Comparison of ENCODE assay signal across 9 cellular contexts in genomic region chr22:35540600-35541253, GRCh38. TPM values are rescaled to one million over a fixed set of nuclear protein-coding genes. Genes with fewer than 3 reads are reported as not detected.
DNase-seq lines count a peak whose midpoint lies in the region; ATAC-seq and TF ChIP-seq lines count a peak whose summit lies in the region.
"Had no signal": no experiment of that assay in that cellular context is flagged by ENCODE, and none has a peak within 500 bp of the region (broad histone marks: within the 10 kb centered on the region; RNA-seq: fewer than 3 reads in every experiment).

A gene with protein sequence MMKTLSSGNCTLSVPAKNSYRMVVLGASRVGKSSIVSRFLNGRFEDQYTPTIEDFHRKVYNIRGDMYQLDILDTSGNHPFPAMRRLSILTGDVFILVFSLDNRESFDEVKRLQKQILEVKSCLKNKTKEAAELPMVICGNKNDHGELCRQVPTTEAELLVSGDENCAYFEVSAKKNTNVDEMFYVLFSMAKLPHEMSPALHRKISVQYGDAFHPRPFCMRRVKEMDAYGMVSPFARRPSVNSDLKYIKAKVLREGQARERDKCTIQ (plus strand): TSS chr22:35540831. CDS start chr22:35546810, 5,979 bp downstream.

- ATAC-seq in activated naive CD8-positive, alpha-beta T cell treated with anti-CD3 and anti-CD28 coated beads, Interleukin-2, amount 50 U/mL, for 24 hours: peak; percentile 58
- no peak for ATAC-seq in HG02840 (IDR thresholded peaks at IDR 0.05; ENCODE audit: low FRiP score, unreplicated experiment)

- peaks cover 14% of the 10 kb centered on the region for H3K4me1 Mint-ChIP-seq in activated naive CD8-positive, alpha-beta T cell treated with anti-CD3 and anti-CD28 coated beads, Interleukin-2, amount 50 U/mL, for 24 hours

- H3K9ac ChIP-seq in skeletal muscle satellite cell (ENCODE audit: low read depth, low read length): peak within 1 kb of the TSS; percentile 40

- CTCF ChIA-PET in OCI-LY7 (lab: Charles Lee; ENCODE audit: unreplicated experiment): no interaction called here

- H3K9me3 ChIP-seq in OCI-LY7 (ENCODE audit: low read length) (no peaks in the 10 kb centered on the region), skeletal muscle satellite cell (replicated peaks; ENCODE audit: low read length) (no peaks in the 10 kb centered on the region)

- H3K4me3 ChIP-seq in OCI-LY7 (ENCODE audit: low read depth, low read length, poor library complexity, severe bottlenecking) (peak within 1 kb of the TSS; percentile 69), iPS-11a (ENCODE audit: low read depth, low read length) (peak within 1 kb of the TSS; percentile 56), skeletal muscle satellite cell (ENCODE audit: low read length) (peak within 1 kb of the TSS; percentile 72)

- DNase-seq in activated effector memory CD4-positive, alpha-beta T cell treated with anti-CD3 and anti-CD28 coated beads, Interleukin-2, amount 50 U/mL, for 16 hours: peak; percentile 82
- no peak for DNase-seq in activated effector memory CD4-positive, alpha-beta T cell treated with Interleukin-2 at 50 U/mL for 16 hours
- peak; percentile 31 for DNase-seq in OCI-LY7 (ENCODE audit: low spot score)
- peak; percentile 44 for DNase-seq in activated naive CD8-positive, alpha-beta T cell treated with anti-CD3 and anti-CD28 coated beads, Interleukin-2, amount 50 U/mL, for 24 hours
- DNase-seq in HuH-7 (ENCODE audit: low spot score): no peak

- H3K4me2 ChIP-seq in OCI-LY7 (ENCODE audit: low read length) (peak within 1 kb of the TSS; percentile 97), skeletal muscle satellite cell (ENCODE audit: low read length) (peak within 1 kb of the TSS; percentile 91)

- H3K9me2 ChIP-seq in OCI-LY7 (ENCODE audit: insufficient read depth, low read length): no peaks in the 10 kb centered on the region

- no peaks in the 10 kb centered on the region for H3K36me3 ChIP-seq in OCI-LY7 (ENCODE audit: insufficient read depth, low read length)
- H3K36me3 ChIP-seq in skeletal muscle satellite cell (ENCODE audit: insufficient read depth, low read length): no peaks in the 10 kb centered on the region

- no peak for TF ChIP-seq CTCF in OCI-LY7 (conservative IDR thresholded peaks at IDR 0.05; ENCODE audit: low read length)

- H3K27ac Mint-ChIP-seq in activated naive CD8-positive, alpha-beta T cell treated with anti-CD3 and anti-CD28 coated beads, Interleukin-2, amount 50 U/mL, for 24 hours: no peak within 1 kb of the TSS

- peak within 1 kb of the TSS; percentile 69 for H2AFZ ChIP-seq in OCI-LY7 (ENCODE audit: low read length)

- H3K27me3 Mint-ChIP-seq in activated naive CD8-positive, alpha-beta T cell treated with anti-CD3 and anti-CD28 coated beads, Interleukin-2, amount 50 U/mL, for 24 hours: peaks cover 31% of the 10 kb centered on the region

- no peaks in the 10 kb centered on the region for H3K36me3 Mint-ChIP-seq in activated naive CD8-positive, alpha-beta T cell treated with anti-CD3 and anti-CD28 coated beads, Interleukin-2, amount 50 U/mL, for 24 hours (ENCODE audit: low read depth)

- intact Hi-C loops in OCI-LY7 (cut with micrococcal nuclease; ENCODE audit: unreplicated experiment): no loop called here

- POLR2A ChIA-PET in OCI-LY7 (lab: Charles Lee): no interaction called here

- H3K27me3 ChIP-seq in skeletal muscle satellite cell (ENCODE audit: control insufficient read depth, insufficient read depth, low read length): peaks cover 35% of the 10 kb centered on the region

- no peaks in the 10 kb centered on the region for H3K9me3 Mint-ChIP-seq in activated naive CD8-positive, alpha-beta T cell treated with anti-CD3 and anti-CD28 coated beads, Interleukin-2, amount 50 U/mL, for 24 hours

- BruUV-seq in OCI-LY7 (replicated peaks; lab: Mats Ljungman, UMichigan): no TSS peak

- no peaks in the 10 kb centered on the region for H4K20me1 ChIP-seq in OCI-LY7 (ENCODE audit: insufficient read depth, low read length)

- H3K4me3 Mint-ChIP-seq in activated naive CD8-positive, alpha-beta T cell treated with anti-CD3 and anti-CD28 coated beads, Interleukin-2, amount 50 U/mL, for 24 hours: peak within 1 kb of the TSS; percentile 64

- no peaks in the 10 kb centered on the region for H3K79me2 ChIP-seq in OCI-LY7 (ENCODE audit: insufficient read depth, low read depth, low read length)

- H3K27ac ChIP-seq in OCI-LY7 (ENCODE audit: low read depth, low read length, poor library complexity, severe bottlenecking): no peak within 1 kb of the TSS

- H3K4me1 ChIP-seq in OCI-LY7 (ENCODE audit: insufficient read depth, low read length, poor library complexity, severe bottlenecking) (peaks cover 24% of the 10 kb centered on the region), skeletal muscle satellite cell (ENCODE audit: control insufficient read depth, insufficient read depth, low read length) (peaks cover 20% of the 10 kb centered on the region)

RNA-seq across cellular contexts. Expression of the gene that starts here (rescaled TPM):
- total RNA-seq in OCI-LY7 (2014; rRNA removed; shearing (Covaris generic)): 0.19 TPM in 1 of 2 replicates, not detected in the other
- 0.11 TPM in 1 of 2 replicates, not detected in the other for total RNA-seq in OCI-LY7 (2022)
- under 0.01 TPM in 2 replicates for total RNA-seq in skeletal muscle satellite cell (2012; rRNA removed)
- total RNA-seq: pulmonary artery endothelial cell had no signal

Comparison
In these comparisons a context has a peak if more than half of its experiments do, and no peak if none do; other contexts are left out.
1. DNase-seq: peak in activated effector memory CD4-positive, alpha-beta T cell treated with anti-CD3 and anti-CD28 coated beads, Interleukin-2, amount 50 U/mL, for 16 hours (single experiment) and activated naive CD8-positive, alpha-beta T cell treated with anti-CD3 and anti-CD28 coated beads, Interleukin-2, amount 50 U/mL, for 24 hours (single experiment); none in activated effector memory CD4-positive, alpha-beta T cell treated with Interleukin-2 at 50 U/mL for 16 hours (single experiment) and HuH-7 (single experiment).
2. Peak in DNase-seq, H3K4me3 ChIP-seq and H3K4me2 ChIP-seq in OCI-LY7; RNA of the gene not detected or under 1 TPM.
3. Peak in every context shown above with its lines, with median percentiles within 50 percentile points of each other: H3K4me3 ChIP-seq.